ENCODE assay signal across 18 cellular contexts in genomic region chr3:191070201-191070600, GRCh38.
A peak's percentile ranks its signal among the peaks of the same experiment; 100 is the strongest.
DNase-seq lines count a peak whose midpoint lies in the region; ATAC-seq and TF ChIP-seq lines count a peak whose summit lies in the region.
"Had no signal": no experiment of that assay in that cellular context is flagged by ENCODE, and none has a peak within 500 bp of the region (broad histone marks: within the 10 kb centered on the region; RNA-seq: fewer than 3 reads in every experiment).

No MANE protein-coding gene starts in this region.

- H3K27ac Mint-ChIP-seq in activated CD8-positive, alpha-beta memory T cell treated with anti-CD3 and anti-CD28 coated beads, Interleukin-2, amount 10 ng/mL, durations not matched to agents 7 days and 5 days: no peak overlapping the region
- H3K27ac Mint-ChIP-seq: activated CD4-positive, alpha-beta T cell treated with anti-CD3 and anti-CD28 coated beads, Interleukin-2, amount 10 ng/mL, durations not matched to agents 24 days and 14 days; GM23338 had no signal

- no peaks in the 10 kb centered on the region for H3K9me3 ChIP-seq in ovary
- H3K9me3 ChIP-seq: adrenal gland, heart right ventricle, neutrophil, tibial nerve had no signal

- no peaks in the 10 kb centered on the region for H3K79me2 ChIP-seq in ACC112 (ENCODE audit: control insufficient read depth, insufficient read depth, low read length, unreplicated experiment)

- H2AFZ ChIP-seq in ACC112 (ENCODE audit: low read length, unreplicated experiment): peak overlapping the region; percentile 1
- H2AFZ ChIP-seq: GM23338 had no signal

- TF ChIP-seq CTCF in foreskin keratinocyte (conservative IDR thresholded peaks at IDR 0.05) (no peak), ovary (IDR thresholded peaks at IDR 0.05) (no peak)

- H3K4me1 Mint-ChIP-seq in activated CD8-positive, alpha-beta memory T cell treated with anti-CD3 and anti-CD28 coated beads, Interleukin-2, amount 10 ng/mL, durations not matched to agents 7 days and 5 days: no peaks in the 10 kb centered on the region
- H3K4me1 Mint-ChIP-seq: activated CD4-positive, alpha-beta T cell treated with anti-CD3 and anti-CD28 coated beads, Interleukin-2, amount 10 ng/mL, durations not matched to agents 24 days and 14 days; GM23338 had no signal

- H3K36me3 ChIP-seq in ACC112 (ENCODE audit: insufficient read depth, low read length): no peaks in the 10 kb centered on the region
- H3K36me3 ChIP-seq in ovary: no peaks in the 10 kb centered on the region
- H3K36me3 ChIP-seq: adrenal gland, heart right ventricle, neutrophil, tibial nerve had no signal

- intact Hi-C loops in ovary (cut with DNase I): no loop called here

- H3K4me3 Mint-ChIP-seq in activated CD8-positive, alpha-beta memory T cell treated with anti-CD3 and anti-CD28 coated beads, Interleukin-2, amount 10 ng/mL, durations not matched to agents 7 days and 5 days: no peak overlapping the region
- H3K4me3 Mint-ChIP-seq: activated CD4-positive, alpha-beta T cell treated with anti-CD3 and anti-CD28 coated beads, Interleukin-2, amount 10 ng/mL, durations not matched to agents 24 days and 14 days; GM23338 had no signal

- 36 to 57% (median 39%) methylated on average over 2 of the region's 2 CpGs for WGBS in ovary, 3 donors

- H3K27me3 Mint-ChIP-seq in activated CD8-positive, alpha-beta memory T cell treated with anti-CD3 and anti-CD28 coated beads, Interleukin-2, amount 10 ng/mL, durations not matched to agents 7 days and 5 days: no peaks in the 10 kb centered on the region
- H3K27me3 Mint-ChIP-seq: activated CD4-positive, alpha-beta T cell treated with anti-CD3 and anti-CD28 coated beads, Interleukin-2, amount 10 ng/mL, durations not matched to agents 24 days and 14 days had no signal

- H3K4me3 ChIP-seq in ACC112 (ENCODE audit: low read depth, low read length): no peak overlapping the region
- H3K4me3 ChIP-seq in ovary: no peak overlapping the region
- H3K4me3 ChIP-seq: adrenal gland, GM23338, heart right ventricle, tibial nerve had no signal

- H3K27ac ChIP-seq in ACC112 (ENCODE audit: low read depth, low read length): peak overlapping the region; percentile 69
- H3K27ac ChIP-seq in foreskin keratinocyte: peak overlapping the region; percentile 30
- no peak overlapping the region for H3K27ac ChIP-seq in ovary
- H3K27ac ChIP-seq: adrenal gland, heart right ventricle, neutrophil, tibial nerve had no signal

- TF ChIP-seq EP300 in ovary (IDR thresholded peaks at IDR 0.05): no peak

- CTCF ChIA-PET in activated CD8-positive, alpha-beta memory T cell treated with anti-CD3 and anti-CD28 coated beads, Interleukin-2, amount 10 ng/mL, durations not matched to agents 7 days and 5 days (lab: Charles Lee): no interaction called here

- no peaks in the 10 kb centered on the region for H3K36me3 Mint-ChIP-seq in activated CD8-positive, alpha-beta memory T cell treated with anti-CD3 and anti-CD28 coated beads, Interleukin-2, amount 10 ng/mL, durations not matched to agents 7 days and 5 days

- DNase-seq in HS-5 (ENCODE audit: low read depth) (peak; percentile 90), amniotic epithelial cell (ENCODE audit: low read depth) (peak; percentile 99), foreskin keratinocyte (peak; percentile 89 to 94), ovary (no peak), SIG-M5 treated with dmso at 0.1 percent for 504 hours (lab: John Stamatoyannopoulos, UW; ENCODE audit: unreplicated experiment) (no peak)
- DNase-seq in activated CD8-positive, alpha-beta memory T cell treated with anti-CD3 and anti-CD28 coated beads, Interleukin-2, amount 10 ng/mL, durations not matched to agents 7 days and 5 days: no peak
- DNase-seq: activated CD4-positive, alpha-beta T cell treated with anti-CD3 and anti-CD28 coated beads, Interleukin-2, amount 10 ng/mL, durations not matched to agents 24 days and 14 days; activated T-cell treated with anti-CD3 and anti-CD28 coated beads, Interleukin-2, amount 50 U/mL, for 48 hours; adrenal gland; effector CD8-positive, alpha-beta T cell; heart right ventricle; stimulated activated CD4-positive, alpha-beta T cell treated with anti-CD3 and anti-CD28 coated beads, Interleukin-15, amount 100 ng/mL, for 24 hours; T-helper 2 cell had no signal

- H3K27me3 ChIP-seq in ACC112 (ENCODE audit: insufficient read depth, low read length) (no peaks in the 10 kb centered on the region), foreskin keratinocyte (no peaks in the 10 kb centered on the region), ovary (no peaks in the 10 kb centered on the region)
- H3K27me3 ChIP-seq: adrenal gland, heart right ventricle, neutrophil, tibial nerve had no signal

- peaks cover 2% of the 10 kb centered on the region for H3K9me3 Mint-ChIP-seq in activated CD8-positive, alpha-beta memory T cell treated with anti-CD3 and anti-CD28 coated beads, Interleukin-2, amount 10 ng/mL, durations not matched to agents 7 days and 5 days (ENCODE audit: low read depth)
- H3K9me3 Mint-ChIP-seq: activated CD4-positive, alpha-beta T cell treated with anti-CD3 and anti-CD28 coated beads, Interleukin-2, amount 10 ng/mL, durations not matched to agents 24 days and 14 days; GM23338 had no signal

- no peak for TF ChIP-seq POLR2A in ovary (IDR thresholded peaks at IDR 0.05)

- ATAC-seq in foreskin keratinocyte (peak; percentile 96), GM21526 (IDR thresholded peaks at IDR 0.05; ENCODE audit: low FRiP score, unreplicated experiment) (no peak)
- ATAC-seq in activated CD8-positive, alpha-beta memory T cell treated with anti-CD3 and anti-CD28 coated beads, Interleukin-2, amount 10 ng/mL, durations not matched to agents 7 days and 5 days: no peak
- ATAC-seq: GM23338, heart right ventricle had no signal

- H3K4me1 ChIP-seq in ACC112 (ENCODE audit: control insufficient read depth, insufficient read depth, low read length, unreplicated experiment) (peaks cover 57% of the 10 kb centered on the region), foreskin keratinocyte (peaks cover 35% of the 10 kb centered on the region), ovary (ENCODE audit: insufficient read depth) (no peaks in the 10 kb centered on the region)
- H3K4me1 ChIP-seq: adrenal gland, heart right ventricle, tibial nerve had no signal

Comparison
In these comparisons a context has a peak if more than half of its experiments do, and no peak if none do; other contexts are left out.
1. H3K27ac ChIP-seq: peak in ACC112 (single experiment) and foreskin keratinocyte (single experiment); none in ovary (0 of 2).
2. DNase-seq: peak in HS-5 (single experiment), amniotic epithelial cell (single experiment) and foreskin keratinocyte (2 of 2); none in ovary (0 of 5), SIG-M5 treated with dmso at 0.1 percent for 504 hours (single experiment) and activated CD8-positive, alpha-beta memory T cell treated with anti-CD3 and anti-CD28 coated beads, Interleukin-2, amount 10 ng/mL, durations not matched to agents 7 days and 5 days (single experiment).